In the genomic region with DNA sequence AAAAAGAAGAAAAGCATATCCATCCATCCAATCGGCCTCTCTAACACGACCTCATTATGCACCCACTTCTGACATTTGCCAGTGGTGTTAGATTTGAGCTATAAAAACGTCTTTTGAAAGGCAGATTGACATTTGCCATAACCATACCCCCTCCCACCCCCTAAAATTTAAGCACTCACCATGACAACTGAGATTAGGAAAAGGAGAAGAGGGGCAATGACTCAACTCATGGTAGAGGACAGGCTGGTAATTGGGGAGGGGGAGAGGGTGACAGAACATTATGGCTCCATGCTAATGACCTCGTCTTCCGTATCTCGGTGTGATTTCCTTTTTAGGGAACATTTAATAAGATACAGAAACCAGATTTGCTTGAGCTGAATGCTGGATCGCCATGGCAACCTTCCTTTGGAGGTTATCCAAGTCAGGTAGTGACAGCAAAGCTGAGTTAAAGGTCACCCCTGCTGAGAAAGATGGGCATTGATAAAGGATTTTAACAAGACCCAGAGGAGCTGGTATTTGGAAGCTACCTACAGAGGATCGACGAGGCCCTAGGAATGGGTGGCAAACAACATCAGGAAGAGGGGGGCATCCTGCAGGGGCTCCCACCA, we compare ENCODE assay signal across 16 cellular contexts.
A peak's percentile ranks its signal among the peaks of the same experiment; 100 is the strongest.
DNase-seq lines count a peak whose midpoint lies in the region; TF ChIP-seq lines count a peak whose summit lies in the region.
"Had no signal": no experiment of that assay in that cellular context is flagged by ENCODE, and none has a peak within 500 bp of the region (broad histone marks: within the 10 kb centered on the region; RNA-seq: fewer than 3 reads in every experiment).

No MANE protein-coding gene starts in this region.

- peak overlapping the region; percentile 18 for H2AFZ ChIP-seq in smooth muscle cell (ENCODE audit: low read depth)

- no peak overlapping the region for H3K4me2 ChIP-seq in smooth muscle cell

- H3K27ac ChIP-seq in mesodermal cell (ENCODE audit: low read depth, low read length, severe bottlenecking) (peak overlapping the region; percentile 32), smooth muscle cell (ENCODE audit: low read depth) (no peak overlapping the region)
- H3K27ac ChIP-seq: SJCRH30 had no signal

- H3F3A ChIP-seq in smooth muscle cell (ENCODE audit: low read depth) = no peaks in the 10 kb centered on the region

- H3K4me3 ChIP-seq in mesodermal cell (ENCODE audit: extremely low read depth, insufficient read depth, low read length, poor library complexity, severe bottlenecking) = no peak overlapping the region
- H3K4me3 ChIP-seq in smooth muscle cell = no peak overlapping the region
- H3K4me3 ChIP-seq: SJCRH30 had no signal

- DNase-seq in NCI-H82 (lab: John Stamatoyannopoulos, UW) (peak; percentile 45), NCI-H82 treated with DMSO at 0.1 percent for 48 hours (lab: John Stamatoyannopoulos, UW; ENCODE audit: unreplicated experiment) (no peak), NCI-H524 (lab: John Stamatoyannopoulos, UW) (peak; percentile 35 to 59), smooth muscle cell (lab: John Stamatoyannopoulos, UW; ENCODE audit: unreplicated experiment) (no peak), SKM-1 (lab: John Stamatoyannopoulos, UW; ENCODE audit: unreplicated experiment) (no peak), HT-29 (ENCODE audit: low spot score) (no peak), pons (ENCODE audit: low spot score) (no peak)
- DNase-seq: Caco-2; CD4-positive, alpha-beta T cell; GF-D8; HFFc6; NCI-H1694 treated with DMSO at 0.1 percent for 48 hours; NCI-H446; NCI-H774; SJCRH30 had no signal

- H3K9ac ChIP-seq in smooth muscle cell (ENCODE audit: low read depth) = no peak overlapping the region

- 70 to 75% methylated on average over 3 to 6 of the region's 9 CpGs for WGBS in mesodermal cell (ENCODE audit: insufficient coverage in 2 of 2), 2 experiments
- WGBS in smooth muscle cell (ENCODE audit: low lambda C conversion rate) = 38% methylated on average over 9 of the region's 9 CpGs

- H3K9me3 ChIP-seq in mesodermal cell (ENCODE audit: control insufficient read depth, low read length) = no peaks in the 10 kb centered on the region
- H3K9me3 ChIP-seq in smooth muscle cell (replicated peaks; ENCODE audit: low read depth) = no peaks in the 10 kb centered on the region
- H3K9me3 ChIP-seq: Caco-2 had no signal

- no peaks in the 10 kb centered on the region for H3K36me3 ChIP-seq in mesodermal cell (ENCODE audit: control insufficient read depth, insufficient read depth, low read length)
- H3K36me3 ChIP-seq in smooth muscle cell (ENCODE audit: low read depth) = no peaks in the 10 kb centered on the region
- H3K36me3 ChIP-seq: SJCRH30 had no signal

- H3K79me2 ChIP-seq in smooth muscle cell (ENCODE audit: low read depth) = no peaks in the 10 kb centered on the region

- TF ChIP-seq CTCF in smooth muscle cell (IDR thresholded peaks at IDR 0.05; ENCODE audit: borderline replicate concordance, insufficient read depth, poor library complexity, severe bottlenecking) = no peak

- no peaks in the 10 kb centered on the region for H4K20me1 ChIP-seq in smooth muscle cell (ENCODE audit: low read depth)

- no peaks in the 10 kb centered on the region for H3K27me3 ChIP-seq in smooth muscle cell (ENCODE audit: low read depth)

- H3K4me1 ChIP-seq in mesodermal cell (ENCODE audit: control insufficient read depth, insufficient read depth, low read length, poor library complexity, severe bottlenecking) = no peaks in the 10 kb centered on the region
- H3K4me1 ChIP-seq in smooth muscle cell (ENCODE audit: low read depth) = no peaks in the 10 kb centered on the region
- H3K4me1 ChIP-seq: Caco-2, SJCRH30 had no signal

Comparison
In these comparisons a context has a peak if more than half of its experiments do, and no peak if none do; other contexts are left out.
1. DNase-seq: peak in NCI-H82 (single experiment) and NCI-H524 (2 of 2); none in NCI-H82 treated with DMSO at 0.1 percent for 48 hours (single experiment), smooth muscle cell (single experiment), SKM-1 (single experiment), HT-29 (single experiment) and pons (single experiment).